In genomic region chr18:49467019-49467563, GRCh38 we compare ENCODE assay signal across 1 cellular context.
TF ChIP-seq lines count a peak whose summit lies in the region.

No MANE protein-coding gene starts in this region.

TF ChIP-seq in H1, 55 proteins besides CTCF, POLR2A, EP300 and RAD21:
- TF ChIP-seq CBX5 (IDR thresholded peaks at IDR 0.05; ENCODE audit: low read depth, low read length) (no peak), CTBP2 (IDR thresholded peaks at IDR 0.05; ENCODE audit: borderline replicate concordance, insufficient read depth, insufficient read length, low read length) (no peak), EGR1 (IDR thresholded peaks at IDR 0.05; ENCODE audit: borderline replicate concordance, low read depth, low read length) (no peak), CHD2 (IDR thresholded peaks at IDR 0.05; ENCODE audit: low read length) (no peak), FOSL1 (IDR thresholded peaks at IDR 0.05; ENCODE audit: insufficient read depth, low read depth, low read length) (no peak), ZNF274 (IDR thresholded peaks at IDR 0.05; ENCODE audit: borderline replicate concordance, extremely low read depth, low read length) (no peak), KDM5A (IDR thresholded peaks at IDR 0.05; ENCODE audit: low read length) (no peak), HDAC6 (IDR thresholded peaks at IDR 0.05; ENCODE audit: low read depth, low read length) (no peak), KDM1A (IDR thresholded peaks at IDR 0.05; ENCODE audit: borderline replicate concordance, low read length) (no peak), RNF2 (IDR thresholded peaks at IDR 0.05; ENCODE audit: borderline replicate concordance, low read depth, low read length, missing control alignments, poor library complexity, severe bottlenecking) (no peak), JUND (IDR thresholded peaks at IDR 0.05; ENCODE audit: low read length) (no peak), CREB1 (IDR thresholded peaks at IDR 0.05) (no peak), SIX5 (IDR thresholded peaks at IDR 0.05; ENCODE audit: low read depth, low read length) (no peak), SAP30 (IDR thresholded peaks at IDR 0.05; ENCODE audit: insufficient read depth, insufficient replicate concordance, low read length) (no peak), ATF2 (IDR thresholded peaks at IDR 0.05; ENCODE audit: low read length) (no peak), KDM4A (IDR thresholded peaks at IDR 0.05; ENCODE audit: low read depth, low read length, severe bottlenecking) (no peak)
- TF ChIP-seq, protein P1, sequence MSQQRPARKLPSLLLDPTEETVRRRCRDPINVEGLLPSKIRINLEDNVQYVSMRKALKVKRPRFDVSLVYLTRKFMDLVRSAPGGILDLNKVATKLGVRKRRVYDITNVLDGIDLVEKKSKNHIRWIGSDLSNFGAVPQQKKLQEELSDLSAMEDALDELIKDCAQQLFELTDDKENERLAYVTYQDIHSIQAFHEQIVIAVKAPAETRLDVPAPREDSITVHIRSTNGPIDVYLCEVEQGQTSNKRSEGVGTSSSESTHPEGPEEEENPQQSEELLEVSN (IDR thresholded peaks at IDR 0.05): no peak
